In the genomic region with DNA sequence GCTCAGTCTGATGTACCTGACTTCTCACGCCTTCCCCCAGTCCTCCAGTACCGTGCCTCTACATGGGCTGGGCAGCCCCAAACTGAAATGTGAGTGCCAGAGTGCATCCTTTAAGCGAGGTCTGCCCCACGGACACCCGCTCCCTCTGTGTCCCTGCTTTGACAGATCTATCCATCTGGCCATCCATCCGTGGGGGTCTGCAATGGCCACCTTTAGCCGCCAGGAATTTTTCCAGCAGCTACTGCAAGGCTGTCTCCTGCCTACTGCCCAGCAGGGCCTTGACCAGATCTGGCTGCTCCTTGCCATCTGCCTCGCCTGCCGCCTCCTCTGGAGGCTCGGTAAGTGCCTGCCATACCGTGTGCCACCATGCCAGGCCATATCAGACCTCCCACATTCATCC, we compare ENCODE assay signal across 8 cellular contexts. TPM values are rescaled to one million over a fixed set of nuclear protein-coding genes. Genes with fewer than 3 reads are reported as not detected.
A peak's percentile ranks its signal among the peaks of the same experiment; 100 is the strongest.
DNase-seq lines count a peak whose midpoint lies in the region; ATAC-seq and TF ChIP-seq lines count a peak whose summit lies in the region.

No MANE protein-coding gene starts in this region.

- peaks cover 7 to 15% (median 13%) of the 10 kb centered on the region in 3 experiments; a peak in 6 of 7 replicates for H3K36me3 Mint-ChIP-seq in H9 (ENCODE audit: insufficient read depth in 1 of 3, low read depth in 3 of 3)
- H3K36me3 Mint-ChIP-seq in activated CD8-positive, alpha-beta T cell treated with anti-CD3 and anti-CD28 coated beads, Interleukin-2, amount 10 ng/mL, durations not matched to agents 7 days and 5 days (ENCODE audit: low read depth), result peaks cover 20% of the 10 kb centered on the region
- H3K36me3 Mint-ChIP-seq in stimulated activated memory B cell treated with anti-CD40 and anti-IgM and Interleukin-4, amounts not matched to agents 10 μg/mL and 1 μg/mL and 100 μg/mL, for 72 hours, result peaks cover 14% of the 10 kb centered on the region

- H3K4ac ChIP-seq in H9 (ENCODE audit: low read depth, low read length), result no peak overlapping the region

- POLR2A ChIA-PET in activated CD8-positive, alpha-beta T cell treated with anti-CD3 and anti-CD28 coated beads, Interleukin-2, amount 10 ng/mL, durations not matched to agents 7 days and 5 days (lab: Charles Lee), result no interaction called here

- no peak overlapping the region for H2BK20ac ChIP-seq in H9 (ENCODE audit: low read depth, low read length, poor library complexity, severe bottlenecking)

- H3K4me2 ChIP-seq in H9 (ENCODE audit: insufficient read depth, insufficient read length, low read length), result peak overlapping the region; percentile 45

- TF ChIP-seq CTCF in H9 (conservative IDR thresholded peaks at IDR 0.05), result no peak

- no peaks in the 10 kb centered on the region for H3K79me2 ChIP-seq in H9 (ENCODE audit: insufficient read depth, low read length)

- H3K36me3 ChIP-seq in iPS DF 6.9 (ENCODE audit: control insufficient read depth, insufficient read depth, low read length), result no peaks in the 10 kb centered on the region

- H3K23me2 ChIP-seq in H9 (ENCODE audit: insufficient read length, low read depth, low read length, poor library complexity, severe bottlenecking), result peaks cover 5% of the 10 kb centered on the region

- H3K9ac ChIP-seq in H9 (ENCODE audit: extremely low read depth, insufficient read length, low read length), result no peak overlapping the region

- no peak overlapping the region; a peak in 1 of 7 replicates for H3K27ac Mint-ChIP-seq in H9
- peak overlapping the region; percentile 85 for H3K27ac Mint-ChIP-seq in activated CD8-positive, alpha-beta T cell treated with anti-CD3 and anti-CD28 coated beads, Interleukin-2, amount 10 ng/mL, durations not matched to agents 7 days and 5 days
- peak overlapping the region; percentile 97 for H3K27ac Mint-ChIP-seq in stimulated activated memory B cell treated with anti-CD40 and anti-IgM and Interleukin-4, amounts not matched to agents 10 μg/mL and 1 μg/mL and 100 μg/mL, for 72 hours

- H3K27me3 Mint-ChIP-seq in H9 (ENCODE audit: low read depth), result peaks cover 4% of the 10 kb centered on the region
- H3K27me3 Mint-ChIP-seq in activated CD8-positive, alpha-beta T cell treated with anti-CD3 and anti-CD28 coated beads, Interleukin-2, amount 10 ng/mL, durations not matched to agents 7 days and 5 days (ENCODE audit: low read depth), result no peaks in the 10 kb centered on the region
- H3K27me3 Mint-ChIP-seq in stimulated activated memory B cell treated with anti-CD40 and anti-IgM and Interleukin-4, amounts not matched to agents 10 μg/mL and 1 μg/mL and 100 μg/mL, for 72 hours, result no peaks in the 10 kb centered on the region

- no CpG with 5 or more reads among the region's 11 CpGs for WGBS in H9 (ENCODE audit: extremely low coverage, insufficient read length, low lambda C conversion rate)
- WGBS in iPS DF 6.9 (ENCODE audit: insufficient coverage, insufficient read length), result no CpG with 5 or more reads among the region's 11 CpGs

- H3K23ac ChIP-seq in H9 (ENCODE audit: insufficient read length, low read depth, low read length), result no peak overlapping the region

- no peak overlapping the region for H3K56ac ChIP-seq in H9 (ENCODE audit: insufficient read length, low read depth, low read length)

- H3K14ac ChIP-seq in H9 (ENCODE audit: insufficient read depth, low read length), result no peak overlapping the region

- H3K79me1 ChIP-seq in H9 (ENCODE audit: insufficient read depth, low read depth, low read length, poor library complexity, severe bottlenecking), result no peaks in the 10 kb centered on the region

- H3T11ph ChIP-seq in H9 (ENCODE audit: low read length), result no peak overlapping the region

- no peak overlapping the region for H4K5ac ChIP-seq in H9 (ENCODE audit: insufficient read length, low read depth, low read length)

- peaks cover 44% of the 10 kb centered on the region for H3K9me3 ChIP-seq in H9 (ENCODE audit: control insufficient read depth, low read depth, low read length)
- no peaks in the 10 kb centered on the region for H3K9me3 ChIP-seq in iPS DF 6.9 (ENCODE audit: control insufficient read depth, insufficient read depth, low read length)

- peak overlapping the region; percentile 96; the same call in 1 of the 2 replicates for H3K4me3 ChIP-seq in iPS DF 6.9 (ENCODE audit: low read length)

- H4K20me1 ChIP-seq in H9 (ENCODE audit: control insufficient read depth, insufficient read depth, insufficient read length), result no peaks in the 10 kb centered on the region

- H3K18ac ChIP-seq in H9 (ENCODE audit: insufficient read length, low read depth, low read length), result no peak overlapping the region

- peak; percentile 12 for ATAC-seq in activated CD8-positive, alpha-beta T cell treated with anti-CD3 and anti-CD28 coated beads, Interleukin-2, amount 10 ng/mL, durations not matched to agents 7 days and 5 days
- ATAC-seq in stimulated activated memory B cell treated with anti-CD40 and anti-IgM and Interleukin-4, amounts not matched to agents 10 μg/mL and 1 μg/mL and 100 μg/mL, for 72 hours, result no peak
- ATAC-seq in GM21526 (IDR thresholded peaks at IDR 0.05; ENCODE audit: low FRiP score, unreplicated experiment), result no peak

- no peak overlapping the region for H2AFZ ChIP-seq in H9 (ENCODE audit: low read length)

- H2BK120ac ChIP-seq in H9 (ENCODE audit: low read depth, low read length, poor library complexity, severe bottlenecking), result no peak overlapping the region

- no peak overlapping the region for H3K27ac ChIP-seq in H9 (ENCODE audit: insufficient read length, low read depth, low read length)
- H3K27ac ChIP-seq in iPS DF 6.9 (ENCODE audit: low read length), result no peak overlapping the region

- H4K91ac ChIP-seq in H9 (ENCODE audit: insufficient read length, low read depth, low read length), result no peak overlapping the region

- no peak overlapping the region for H2BK12ac ChIP-seq in H9 (ENCODE audit: insufficient read length, low read depth, low read length)

- peak overlapping the region; percentile 83 to 91 for H3K4me3 Mint-ChIP-seq in H9
- peak overlapping the region; percentile 88 for H3K4me3 Mint-ChIP-seq in activated CD8-positive, alpha-beta T cell treated with anti-CD3 and anti-CD28 coated beads, Interleukin-2, amount 10 ng/mL, durations not matched to agents 7 days and 5 days
- peak overlapping the region; percentile 97 for H3K4me3 Mint-ChIP-seq in stimulated activated memory B cell treated with anti-CD40 and anti-IgM and Interleukin-4, amounts not matched to agents 10 μg/mL and 1 μg/mL and 100 μg/mL, for 72 hours

- no peak overlapping the region for H2BK5ac ChIP-seq in H9 (ENCODE audit: insufficient read length, low read length)

- H3K27me3 ChIP-seq in H9 (ENCODE audit: insufficient read depth, low read length) (no peaks in the 10 kb centered on the region), iPS DF 6.9 (ENCODE audit: control insufficient read depth, insufficient read depth, low read length) (no peaks in the 10 kb centered on the region)

- peaks cover 64 to 70% of the 10 kb centered on the region in 2 experiments for H3K9me3 Mint-ChIP-seq in H9
- H3K9me3 Mint-ChIP-seq in activated CD8-positive, alpha-beta T cell treated with anti-CD3 and anti-CD28 coated beads, Interleukin-2, amount 10 ng/mL, durations not matched to agents 7 days and 5 days (ENCODE audit: insufficient read depth), result no peaks in the 10 kb centered on the region
- H3K9me3 Mint-ChIP-seq in stimulated activated memory B cell treated with anti-CD40 and anti-IgM and Interleukin-4, amounts not matched to agents 10 μg/mL and 1 μg/mL and 100 μg/mL, for 72 hours, result no peaks in the 10 kb centered on the region

- H4K8ac ChIP-seq in H9 (replicated peaks; ENCODE audit: insufficient read length, low read depth, low read length), result no peak overlapping the region

- H3K4me1 Mint-ChIP-seq in H9, result peaks cover 3 to 8% of the 10 kb centered on the region in 2 experiments; a peak in 3 of 4 replicates
- peaks cover 30% of the 10 kb centered on the region for H3K4me1 Mint-ChIP-seq in activated CD8-positive, alpha-beta T cell treated with anti-CD3 and anti-CD28 coated beads, Interleukin-2, amount 10 ng/mL, durations not matched to agents 7 days and 5 days (ENCODE audit: low read depth)
- H3K4me1 Mint-ChIP-seq in stimulated activated memory B cell treated with anti-CD40 and anti-IgM and Interleukin-4, amounts not matched to agents 10 μg/mL and 1 μg/mL and 100 μg/mL, for 72 hours, result peaks cover 23% of the 10 kb centered on the region

- CTCF ChIA-PET in activated CD8-positive, alpha-beta T cell treated with anti-CD3 and anti-CD28 coated beads, Interleukin-2, amount 10 ng/mL, durations not matched to agents 7 days and 5 days (lab: Charles Lee), result no interaction called here

- H2AK5ac ChIP-seq in H9 (ENCODE audit: insufficient read length, low read length), result no peak overlapping the region

- H3K4me1 ChIP-seq in H9 (ENCODE audit: insufficient read depth, low read length) (no peaks in the 10 kb centered on the region), iPS DF 6.9 (ENCODE audit: control insufficient read depth, insufficient read depth, low read length) (peaks cover 4% of the 10 kb centered on the region)

- no peak for DNase-seq in H9
- DNase-seq in activated CD8-positive, alpha-beta T cell treated with anti-CD3 and anti-CD28 coated beads, Interleukin-2, amount 10 ng/mL, durations not matched to agents 7 days and 5 days, result no peak
- no peak for DNase-seq in iPS DF 6.9 (ENCODE audit: low read depth, low spot score)
- DNase-seq in AG08395 (ENCODE audit: low spot score), result no peak
- DNase-seq in NCI-H2196 treated with DMSO at 0.1 percent for 48 hours (lab: John Stamatoyannopoulos, UW; ENCODE audit: unreplicated experiment), result no peak
- no peak for DNase-seq in medulla oblongata (ENCODE audit: extremely low spot score)

- no peak overlapping the region for H2BK15ac ChIP-seq in H9 (ENCODE audit: low read depth, low read length)

RNA-seq across cellular contexts. Expression of a gene that starts 0.8 kb away (rescaled TPM):
- 12.6 and 13.2 TPM in 2 replicates for total RNA-seq in H9 (2021)
- 10 to 100 TPM; 19.4 to 22.7 TPM for total RNA-seq in activated CD8-positive, alpha-beta T cell treated with anti-CD3 and anti-CD28 coated beads, Interleukin-2, amount 10 ng/mL, durations not matched to agents 7 days and 5 days

RNA-seq across cellular contexts. Expression of a gene that starts 12.0 kb away (rescaled TPM):
- 117 and 124 TPM in 2 replicates for total RNA-seq in H9 (2021)
- 100 to 1,000 TPM; 338 to 344 TPM for total RNA-seq in activated CD8-positive, alpha-beta T cell treated with anti-CD3 and anti-CD28 coated beads, Interleukin-2, amount 10 ng/mL, durations not matched to agents 7 days and 5 days

RNA-seq across cellular contexts. Expression of a gene that starts 29.9 kb away (rescaled TPM):
- 9.6 and 10.2 TPM in 2 replicates for total RNA-seq in H9 (2021)
- total RNA-seq in activated CD8-positive, alpha-beta T cell treated with anti-CD3 and anti-CD28 coated beads, Interleukin-2, amount 10 ng/mL, durations not matched to agents 7 days and 5 days, result 10 to 100 TPM; 16.2 to 16.7 TPM

RNA-seq across cellular contexts. Expression of a gene that starts 33.6 kb away (rescaled TPM):
- total RNA-seq in H9 (2021), result 49.4 and 52.8 TPM in 2 replicates
- total RNA-seq in activated CD8-positive, alpha-beta T cell treated with anti-CD3 and anti-CD28 coated beads, Interleukin-2, amount 10 ng/mL, durations not matched to agents 7 days and 5 days, result 10 to 100 TPM; 64.9 to 72.0 TPM

RNA-seq across cellular contexts. Expression of a gene that starts 39.6 kb away (rescaled TPM):
- 25.1 and 28.3 TPM in 2 replicates for total RNA-seq in H9 (2021)
- 10 to 100 TPM; 86.0 to 88.0 TPM for total RNA-seq in activated CD8-positive, alpha-beta T cell treated with anti-CD3 and anti-CD28 coated beads, Interleukin-2, amount 10 ng/mL, durations not matched to agents 7 days and 5 days

Comparison
In these comparisons a context has a peak if more than half of its experiments do, and no peak if none do; other contexts are left out.
1. H3K27ac Mint-ChIP-seq: peak in activated CD8-positive, alpha-beta T cell treated with anti-CD3 and anti-CD28 coated beads, Interleukin-2, amount 10 ng/mL, durations not matched to agents 7 days and 5 days (single experiment) and stimulated activated memory B cell treated with anti-CD40 and anti-IgM and Interleukin-4, amounts not matched to agents 10 μg/mL and 1 μg/mL and 100 μg/mL, for 72 hours (single experiment); none in H9 (0 of 3).
2. Peak in every context shown above with its lines, with median percentiles within 50 percentile points of each other: H3K4me3 Mint-ChIP-seq.